ENCODE assay signal across 9 cellular contexts in genomic region chr10:62037166-62037831, GRCh38.
DNase-seq lines count a peak whose midpoint lies in the region; ATAC-seq, FAIRE-seq and TF ChIP-seq lines count a peak whose summit lies in the region.
"Had no signal": no experiment of that assay in that cellular context is flagged by ENCODE, and none has a peak within 500 bp of the region (broad histone marks: within the 10 kb centered on the region; RNA-seq: fewer than 3 reads in every experiment).

No MANE protein-coding gene starts in this region.

- peaks cover 74% of the 10 kb centered on the region for H3F3A ChIP-seq in SU-DHL-6 (ENCODE audit: insufficient read depth)

- peak; percentile 62 for ATAC-seq in gastroesophageal sphincter

- H3K9ac ChIP-seq in SU-DHL-6 (ENCODE audit: low read length), result peak overlapping the region; percentile 65

- no peaks in the 10 kb centered on the region for H3K27me3 Mint-ChIP-seq in activated CD4-positive, alpha-beta T cell treated with anti-CD3 and anti-CD28 coated beads, Interleukin-2, amount 10 ng/mL, durations not matched to agents 24 days and 14 days

- no peak for TF ChIP-seq EP300 in gastroesophageal sphincter (IDR thresholded peaks at IDR 0.05)

- DNase-seq in activated CD4-positive, alpha-beta T cell treated with anti-CD3 and anti-CD28 coated beads, Interleukin-2, amount 10 ng/mL, durations not matched to agents 24 days and 14 days, result no peak
- no peak for DNase-seq in activated CD4-positive, alpha-beta T cell treated with anti-CD3 and anti-CD28 coated beads for 48 hours
- peak; percentile 68 for DNase-seq in stromal cell of bone marrow (ENCODE audit: low read depth)
- DNase-seq in GOT3 (lab: John Stamatoyannopoulos, UW), result no peak
- DNase-seq in NAMALWA (ENCODE audit: low spot score), result no peak
- no peak for DNase-seq in GM12891 (ENCODE audit: insufficient read length, low spot score)
- DNase-seq: NCI-H524 treated with DMSO at 0.1 percent for 48 hours had no signal

- peak overlapping the region; percentile 69 for H3K27ac Mint-ChIP-seq in activated CD4-positive, alpha-beta T cell treated with anti-CD3 and anti-CD28 coated beads, Interleukin-2, amount 10 ng/mL, durations not matched to agents 24 days and 14 days

- TF ChIP-seq CTCF in SU-DHL-6 (IDR thresholded peaks at IDR 0.05; ENCODE audit: insufficient read depth, low read length, poor library complexity, severe bottlenecking), result no peak
- no peak for TF ChIP-seq CTCF in gastroesophageal sphincter (IDR thresholded peaks at IDR 0.05)

- intact Hi-C loops in activated CD4-positive, alpha-beta T cell treated with anti-CD3 and anti-CD28 coated beads, Interleukin-2, amount 10 ng/mL, durations not matched to agents 24 days and 14 days (cut with micrococcal nuclease), result loop anchor here (5.0 kb wide), 1 partner anchor 40 kb away; no protein-coding TSS in a partner anchor

- H3K27me3 ChIP-seq in SU-DHL-6 (ENCODE audit: low read length) (no peaks in the 10 kb centered on the region), gastroesophageal sphincter (no peaks in the 10 kb centered on the region)

- no peaks in the 10 kb centered on the region for H3K9me2 ChIP-seq in SU-DHL-6 (replicated peaks; ENCODE audit: insufficient read depth, low read length)

- TF ChIP-seq POLR2A in gastroesophageal sphincter (IDR thresholded peaks at IDR 0.05), result no peak
- TF ChIP-seq POLR2A in GM12891 (IDR thresholded peaks at IDR 0.05; ENCODE audit: low read depth, low read length), result no peak

- peak overlapping the region; percentile 84 for H3K4me2 ChIP-seq in SU-DHL-6 (ENCODE audit: low read depth, low read length, poor library complexity, severe bottlenecking)

- H3K36me3 ChIP-seq in SU-DHL-6 (ENCODE audit: low read length), result no peaks in the 10 kb centered on the region
- H3K36me3 ChIP-seq in gastroesophageal sphincter, result no peaks in the 10 kb centered on the region

- FAIRE-seq in GM12891 (lab: Jason Lieb, UNC), result no peak

- no peaks in the 10 kb centered on the region for H4K20me1 ChIP-seq in SU-DHL-6 (ENCODE audit: low read depth, low read length)

- H3K9me3 Mint-ChIP-seq in activated CD4-positive, alpha-beta T cell treated with anti-CD3 and anti-CD28 coated beads, Interleukin-2, amount 10 ng/mL, durations not matched to agents 24 days and 14 days, result no peaks in the 10 kb centered on the region

- peaks cover 72% of the 10 kb centered on the region for H3K4me1 Mint-ChIP-seq in activated CD4-positive, alpha-beta T cell treated with anti-CD3 and anti-CD28 coated beads, Interleukin-2, amount 10 ng/mL, durations not matched to agents 24 days and 14 days

- WGBS in gastroesophageal sphincter (ENCODE audit: low coverage in 1 of 2), 2 donors, result 18 to 33% methylated on average over 4 to 8 of the region's 8 CpGs

- H3K36me3 Mint-ChIP-seq in activated CD4-positive, alpha-beta T cell treated with anti-CD3 and anti-CD28 coated beads, Interleukin-2, amount 10 ng/mL, durations not matched to agents 24 days and 14 days (ENCODE audit: low read depth), result peaks cover 28% of the 10 kb centered on the region

- H3K4me3 Mint-ChIP-seq in activated CD4-positive, alpha-beta T cell treated with anti-CD3 and anti-CD28 coated beads, Interleukin-2, amount 10 ng/mL, durations not matched to agents 24 days and 14 days, result peak overlapping the region; percentile 8

- H3K9me3 ChIP-seq in SU-DHL-6 (ENCODE audit: insufficient read depth, low read length) (no peaks in the 10 kb centered on the region), gastroesophageal sphincter (no peaks in the 10 kb centered on the region)

- peak overlapping the region; percentile 44 for H3K4me3 ChIP-seq in SU-DHL-6 (ENCODE audit: insufficient read depth, low read length, poor library complexity, severe bottlenecking)
- H3K4me3 ChIP-seq in gastroesophageal sphincter, result no peak overlapping the region

- peak overlapping the region; percentile 96 for H3K27ac ChIP-seq in SU-DHL-6 (ENCODE audit: low read depth, low read length)
- H3K27ac ChIP-seq in gastroesophageal sphincter, result peak overlapping the region; percentile 41 to 79 (median 74)

- H2AFZ ChIP-seq in SU-DHL-6 (ENCODE audit: low read depth, low read length, severe bottlenecking), result no peak overlapping the region

- H3K4me1 ChIP-seq in gastroesophageal sphincter, result peaks cover 19 to 59% (median 22%) of the 10 kb centered on the region in 3 donors

- peaks cover 94% of the 10 kb centered on the region for H3K79me2 ChIP-seq in SU-DHL-6 (ENCODE audit: insufficient read depth, low read length)

TF ChIP-seq in GM12891, 5 proteins besides CTCF, POLR2A, EP300 and RAD21:
- no peak for TF ChIP-seq POU2F2 (IDR thresholded peaks at IDR 0.05; ENCODE audit: low read depth, low read length)
- TF ChIP-seq PAX5 (IDR thresholded peaks at IDR 0.05; ENCODE audit: insufficient read depth, low read length, severe bottlenecking), result no peak
- no peak for TF ChIP-seq TAF1 (IDR thresholded peaks at IDR 0.05; ENCODE audit: low read depth, low read length)
- TF ChIP-seq SPI1 (IDR thresholded peaks at IDR 0.05; ENCODE audit: low read depth, low read length), result no peak
- no peak for TF ChIP-seq POLR2AphosphoS5 (IDR thresholded peaks at IDR 0.05; ENCODE audit: low read depth, low read length)
